ENCODE assay signal across 18 cellular contexts in genomic region chr9:652896-653295, GRCh38.
DNase-seq lines count a peak whose midpoint lies in the region; ATAC-seq and TF ChIP-seq lines count a peak whose summit lies in the region.
"Had no signal": no experiment of that assay in that cellular context is flagged by ENCODE, and none has a peak within 500 bp of the region (broad histone marks: within the 10 kb centered on the region; RNA-seq: fewer than 3 reads in every experiment).

No MANE protein-coding gene starts in this region.

- H2AFZ ChIP-seq in GM23338, result no peak overlapping the region
- H2AFZ ChIP-seq: hepatocyte had no signal

- no peaks in the 10 kb centered on the region for H3K9me3 ChIP-seq in left ventricle myocardium inferior (replicated peaks)
- H3K9me3 ChIP-seq: neutrophil had no signal

- H3K4me2 ChIP-seq in GM23338, result no peak overlapping the region
- H3K4me2 ChIP-seq: hepatocyte had no signal

- H3K4me1 ChIP-seq in GM23338 (ENCODE audit: insufficient read depth) (peaks cover 52% of the 10 kb centered on the region), left ventricle myocardium inferior (peaks cover 95% of the 10 kb centered on the region)

- peaks cover 37% of the 10 kb centered on the region for H3K79me2 ChIP-seq in GM23338 (replicated peaks; ENCODE audit: insufficient read depth)
- H3K79me2 ChIP-seq: hepatocyte had no signal

- H3F3A ChIP-seq in GM23338 (replicated peaks; ENCODE audit: low read depth), result 0 out of 2 replicates have a peak, but pooled peaks cover 5% of the 10 kb centered on the region

- H3K27ac ChIP-seq in GM23338 (ENCODE audit: low read depth) (no peak overlapping the region), left ventricle myocardium inferior (replicated peaks) (peak overlapping the region; percentile 83)
- H3K27ac ChIP-seq: hepatocyte, neutrophil had no signal

- H3K27ac Mint-ChIP-seq in GM23338, result 0 out of 2 replicates have a peak overlapping the region, but pooled peaks have one; percentile 30
- H3K27ac Mint-ChIP-seq: effector memory CD8-positive, alpha-beta T cell; T-helper 2 cell treated with Interferon-gamma antibody and Interleukin-4, amounts not matched to agents 5 μg/mL and 100 μg/mL, for 36 hours had no signal

- peaks cover 71% of the 10 kb centered on the region for H3K4me1 Mint-ChIP-seq in GM23338

- no peaks in the 10 kb centered on the region for H3K9me3 Mint-ChIP-seq in GM23338
- H3K9me3 Mint-ChIP-seq: brain; effector memory CD8-positive, alpha-beta T cell; T-helper 2 cell treated with Interferon-gamma antibody and Interleukin-4, amounts not matched to agents 5 μg/mL and 100 μg/mL, for 36 hours had no signal

- peaks cover 2% of the 10 kb centered on the region; the same call in 1 of the 2 replicates for H4K20me1 ChIP-seq in GM23338 (replicated peaks; ENCODE audit: insufficient read depth)

- DNase-seq in GM23338 (ENCODE audit: low spot score), result no peak
- peak; percentile 12 for DNase-seq in cerebellar cortex (ENCODE audit: low spot score)
- peak; percentile 71 for DNase-seq in left ventricle myocardium inferior
- peak; percentile 49 for DNase-seq in skeletal muscle cell (ENCODE audit: low read depth)
- no peak for DNase-seq in NCI-H226
- DNase-seq in germinal center (ENCODE audit: low spot score), result no peak
- no peak for DNase-seq in hypothalamus (lab: John Stamatoyannopoulos, UW)
- no peak for DNase-seq in stimulated activated CD4-positive, alpha-beta T cell treated with anti-CD3 and anti-CD28 coated beads, Interleukin-4, amount 100 ng/mL, for 4 hours
- DNase-seq: activated CD4-positive, alpha-beta T cell treated with anti-CD3 and anti-CD28 coated beads, Interleukin-2, amount 50 U/mL, for 4 hours; DMS153; effector memory CD8-positive, alpha-beta T cell; NCI-H146; NCI-H510A had no signal

- H3K36me3 ChIP-seq in GM23338 (ENCODE audit: insufficient read depth), result no peaks in the 10 kb centered on the region
- no peaks in the 10 kb centered on the region for H3K36me3 ChIP-seq in left ventricle myocardium inferior
- H3K36me3 ChIP-seq: neutrophil had no signal

- H3K27me3 ChIP-seq in GM23338 (ENCODE audit: insufficient read depth) (no peaks in the 10 kb centered on the region), left ventricle myocardium inferior (ENCODE audit: low read depth) (no peaks in the 10 kb centered on the region)
- H3K27me3 ChIP-seq: hepatocyte, neutrophil had no signal

- peaks cover 10% of the 10 kb centered on the region for H3K27me3 Mint-ChIP-seq in GM23338 (ENCODE audit: insufficient read depth, low read depth, poor library complexity)
- H3K27me3 Mint-ChIP-seq: brain had no signal

- no peaks in the 10 kb centered on the region for H3K36me3 Mint-ChIP-seq in GM23338 (ENCODE audit: low read depth)
- H3K36me3 Mint-ChIP-seq: brain had no signal

- intact Hi-C loops in left ventricle myocardium inferior (cut with micrococcal nuclease), result no loop called here

- H3K4me3 ChIP-seq in GM23338 (no peak overlapping the region), left ventricle myocardium inferior (peak overlapping the region; percentile 3), skeletal muscle cell (ENCODE audit: low read depth, low read length) (no peak overlapping the region)
- H3K4me3 ChIP-seq: hepatocyte, lung had no signal

- TF ChIP-seq CTCF in GM23338 (conservative IDR thresholded peaks at IDR 0.05; ENCODE audit: low read depth in 2 of 2) (no peak), left ventricle myocardium inferior (IDR thresholded peaks at IDR 0.05; ENCODE audit: borderline replicate concordance) (no peak)

- peaks cover 3% of the 10 kb centered on the region; the same call in 1 of the 2 replicates for H3K9me2 ChIP-seq in GM23338 (ENCODE audit: insufficient read depth)

- no peak overlapping the region for H3K4me3 Mint-ChIP-seq in GM23338
- H3K4me3 Mint-ChIP-seq: brain; effector memory CD8-positive, alpha-beta T cell; T-helper 2 cell treated with Interferon-gamma antibody and Interleukin-4, amounts not matched to agents 5 μg/mL and 100 μg/mL, for 36 hours had no signal

- ATAC-seq in GM23338, result no peak
- ATAC-seq: effector memory CD8-positive, alpha-beta T cell had no signal

TF ChIP-seq in GM23338, 12 proteins besides CTCF, POLR2A, EP300 and RAD21:
- TF ChIP-seq EZH2phosphoT487 (IDR thresholded peaks at IDR 0.05; ENCODE audit: unreplicated experiment), result no peak

Comparison
In these comparisons a context has a peak if more than half of its experiments do, and no peak if none do; other contexts are left out.
1. DNase-seq: peak in cerebellar cortex (single experiment), left ventricle myocardium inferior (single experiment) and skeletal muscle cell (single experiment); none in GM23338 (single experiment), NCI-H226 (single experiment), germinal center (single experiment), hypothalamus (0 of 51) and stimulated activated CD4-positive, alpha-beta T cell treated with anti-CD3 and anti-CD28 coated beads, Interleukin-4, amount 100 ng/mL, for 4 hours (0 of 2).